Comparison of ENCODE assay signal across 1 cellular context in genomic region chr11:614583-615452, GRCh38.
TF ChIP-seq lines count a peak whose summit lies in the region.

No MANE protein-coding gene starts in this region.

TF ChIP-seq in GM23338, 12 proteins besides CTCF, POLR2A, EP300 and RAD21 (continued from another document):
- no peak for TF ChIP-seq ZNF462 (CRISPR knock-in tag; IDR thresholded peaks at IDR 0.05)
